18 cellular contexts compared by ENCODE assay signal in genomic region chr1:214727274-214727673, GRCh38.
DNase-seq lines count a peak whose midpoint lies in the region; ATAC-seq, FAIRE-seq and TF ChIP-seq lines count a peak whose summit lies in the region.
"Had no signal": no experiment of that assay in that cellular context is flagged by ENCODE, and none has a peak within 500 bp of the region (broad histone marks: within the 10 kb centered on the region; RNA-seq: fewer than 3 reads in every experiment).

No MANE protein-coding gene starts in this region.

- ATAC-seq in A549, result peak in 1 of 2 experiments; percentile 54; a peak in 3 of 6 replicates
- peak; percentile 70 for ATAC-seq in GM23338
- ATAC-seq in HG03108 (IDR thresholded peaks at IDR 0.05; ENCODE audit: unreplicated experiment), result no peak
- ATAC-seq: Right ventricle myocardium inferior had no signal

- H3K4me2 ChIP-seq in A549 (peak overlapping the region; percentile 52), GM23338 (0 out of 2 replicates have a peak overlapping the region, but pooled peaks have one; percentile 43)

- H3K9ac ChIP-seq in NT2/D1 (ENCODE audit: insufficient read length, low read depth), result no peak overlapping the region

- H3K27ac ChIP-seq in A549 (peak overlapping the region in 1 of 2 experiments; percentile 41; a peak in 1 of 6 replicates), GM23338 (ENCODE audit: low read depth) (no peak overlapping the region)
- H3K27ac ChIP-seq: SK-N-MC had no signal

- TF ChIP-seq RAD21 in A549 (conservative IDR thresholded peaks at IDR 0.05 in 1 of 2, IDR thresholded peaks at IDR 0.05 in 1 of 2), result no peak

- 0 out of 3 replicates have a peak, but pooled peaks cover 3% of the 10 kb centered on the region for H3K4me1 ChIP-seq in A549
- peaks cover 11% of the 10 kb centered on the region; the same call in 1 of the 2 replicates for H3K4me1 ChIP-seq in GM23338 (ENCODE audit: insufficient read depth)
- H3K4me1 ChIP-seq in NT2/D1 (ENCODE audit: insufficient read depth, insufficient read length), result no peaks in the 10 kb centered on the region
- H3K4me1 ChIP-seq: HAP-1 had no signal

- H3K9me3 ChIP-seq in A549 (peaks cover 6% of the 10 kb centered on the region; the same call in 1 of the 3 replicates), NT2/D1 (ENCODE audit: insufficient read depth, low read length) (no peaks in the 10 kb centered on the region)
- H3K9me3 ChIP-seq: HAP-1 had no signal

- POLR2A ChIA-PET in A549 (lab: Yijun Ruan, JAX), result no interaction called here

- no peak overlapping the region for H3K4me3 Mint-ChIP-seq in GM23338
- H3K4me3 Mint-ChIP-seq: CD4-positive, CD25-positive, alpha-beta regulatory T cell had no signal

- peaks cover 1% of the 10 kb centered on the region for H3K27me3 Mint-ChIP-seq in GM23338 (ENCODE audit: insufficient read depth, low read depth, poor library complexity)
- H3K27me3 Mint-ChIP-seq: CD4-positive, CD25-positive, alpha-beta regulatory T cell had no signal

- no peak overlapping the region for H3K4me3 ChIP-seq in A549
- H3K4me3 ChIP-seq in GM23338, result no peak overlapping the region
- no peak overlapping the region for H3K4me3 ChIP-seq in NT2/D1 (ENCODE audit: insufficient read length, low read depth)
- H3K4me3 ChIP-seq: HAP-1, MG63, SK-N-MC had no signal

- no peaks in the 10 kb centered on the region for H3K79me2 ChIP-seq in GM23338 (replicated peaks; ENCODE audit: insufficient read depth)

- TF ChIP-seq EP300 in A549 (IDR thresholded peaks at IDR 0.05), result no peak

- peaks cover 7% of the 10 kb centered on the region for H3K4me1 Mint-ChIP-seq in GM23338
- H3K4me1 Mint-ChIP-seq: CD4-positive, CD25-positive, alpha-beta regulatory T cell had no signal

- peaks cover 7% of the 10 kb centered on the region; the same call in 2 of the 3 replicates for H3K9me3 Mint-ChIP-seq in GM23338

- TF ChIP-seq POLR2A in A549 (IDR thresholded peaks at IDR 0.05; ENCODE audit: low read length), result no peak

- peak overlapping the region; percentile 94 for H2AFZ ChIP-seq in GM23338

- no peak for TF ChIP-seq CTCF in A549 (IDR thresholded peaks at IDR 0.05)
- no peak for TF ChIP-seq CTCF in GM23338 (conservative IDR thresholded peaks at IDR 0.05; ENCODE audit: low read depth in 2 of 2)

- H3K27me3 ChIP-seq in GM23338 (ENCODE audit: insufficient read depth), result no peaks in the 10 kb centered on the region
- no peaks in the 10 kb centered on the region for H3K27me3 ChIP-seq in NT2/D1 (ENCODE audit: insufficient read depth, insufficient read length)
- H3K27me3 ChIP-seq: MG63 had no signal

- DNase-seq in A549 (ENCODE audit: low read depth in 1 of 2, low spot score in 1 of 2), result peak in 1 of 2 experiments; percentile 16
- DNase-seq in GM23338 (ENCODE audit: low spot score), result peak; percentile 68
- DNase-seq in NT2/D1 (ENCODE audit: low read depth, low spot score), result peak; percentile 75
- peak; percentile 26 for DNase-seq in iPS-NIHi11 (ENCODE audit: low spot score)
- DNase-seq in AG20443 (ENCODE audit: low spot score), result no peak
- no peak for DNase-seq in MV-4-11 (lab: John Stamatoyannopoulos, UW)
- DNase-seq in superior temporal gyrus (ENCODE audit: extremely low spot score), result no peak
- DNase-seq: CD4-positive, CD25-positive, alpha-beta regulatory T cell; KG1; MG63; NCI-H1105; NCI-H1930; NCI-H524 had no signal

- FAIRE-seq in A549 (lab: Jason Lieb, UNC), result no peak
- FAIRE-seq: HTR-8/SVneo had no signal

- no peaks in the 10 kb centered on the region for H4K20me1 ChIP-seq in GM23338 (replicated peaks; ENCODE audit: insufficient read depth)

- 1% methylated on average over 7 of the region's 7 CpGs for WGBS in A549 (ENCODE audit: missing lambda C conversion rate)

- no peaks in the 10 kb centered on the region for H3K36me3 Mint-ChIP-seq in GM23338 (ENCODE audit: low read depth)
- H3K36me3 Mint-ChIP-seq: CD4-positive, CD25-positive, alpha-beta regulatory T cell had no signal

- no peak overlapping the region for H3K27ac Mint-ChIP-seq in GM23338
- H3K27ac Mint-ChIP-seq: CD4-positive, CD25-positive, alpha-beta regulatory T cell had no signal

- H3K36me3 ChIP-seq in GM23338 (ENCODE audit: insufficient read depth) (no peaks in the 10 kb centered on the region), NT2/D1 (ENCODE audit: insufficient read depth, insufficient read length, low read length) (no peaks in the 10 kb centered on the region)
- H3K36me3 ChIP-seq: HAP-1, MG63 had no signal

- H3K9me2 ChIP-seq in GM23338 (ENCODE audit: insufficient read depth), result no peaks in the 10 kb centered on the region; the same call in 1 of the 2 replicates

- CTCF ChIA-PET in A549 (lab: Yijun Ruan, JAX), result interaction anchor here (1.3 kb wide), 1 partner anchor 466 kb away, joined by 3 read pairs; no protein-coding TSS in a partner anchor

- no peaks in the 10 kb centered on the region for H3F3A ChIP-seq in GM23338 (replicated peaks; ENCODE audit: low read depth)

TF ChIP-seq in A549, 52 proteins besides CTCF, POLR2A, EP300 and RAD21:
- no peak for TF ChIP-seq HOXB13 (CRISPR knock-in tag; IDR thresholded peaks at IDR 0.05; ENCODE audit: low read depth)
- TF ChIP-seq, protein P1, sequence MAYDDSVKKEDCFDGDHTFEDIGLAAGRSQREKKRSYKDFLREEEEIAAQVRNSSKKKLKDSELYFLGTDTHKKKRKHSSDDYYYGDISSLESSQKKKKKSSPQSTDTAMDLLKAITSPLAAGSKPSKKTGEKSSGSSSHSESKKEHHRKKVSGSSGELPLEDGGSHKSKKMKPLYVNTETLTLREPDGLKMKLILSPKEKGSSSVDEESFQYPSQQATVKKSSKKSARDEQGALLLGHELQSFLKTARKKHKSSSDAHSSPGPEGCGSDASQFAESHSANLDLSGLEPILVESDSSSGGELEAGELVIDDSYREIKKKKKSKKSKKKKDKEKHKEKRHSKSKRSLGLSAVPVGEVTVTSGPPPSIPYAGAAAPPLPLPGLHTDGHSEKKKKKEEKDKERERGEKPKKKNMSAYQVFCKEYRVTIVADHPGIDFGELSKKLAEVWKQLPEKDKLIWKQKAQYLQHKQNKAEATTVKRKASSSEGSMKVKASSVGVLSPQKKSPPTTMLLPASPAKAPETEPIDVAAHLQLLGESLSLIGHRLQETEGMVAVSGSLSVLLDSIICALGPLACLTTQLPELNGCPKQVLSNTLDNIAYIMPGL (CRISPR knock-in tag; IDR thresholded peaks at IDR 0.05; ENCODE audit: borderline replicate concordance), result no peak
- no peak for TF ChIP-seq KDM1A (IDR thresholded peaks at IDR 0.05; ENCODE audit: low read depth)
- TF ChIP-seq TFCP2L1 (CRISPR knock-in tag; IDR thresholded peaks at IDR 0.05), result no peak
- no peak for TF ChIP-seq NFE2L2 (conservative IDR thresholded peaks at IDR 0.05; ENCODE audit: low read length)
- TF ChIP-seq JUNB (IDR thresholded peaks at IDR 0.05), result no peak
- no peak for TF ChIP-seq FOXS1 (CRISPR knock-in tag; IDR thresholded peaks at IDR 0.05)
- no peak for TF ChIP-seq CHD2 (IDR thresholded peaks at IDR 0.05; ENCODE audit: low read length, partially characterized antibody)
- no peak for TF ChIP-seq NPAS2 (CRISPR knock-in tag; IDR thresholded peaks at IDR 0.05; ENCODE audit: borderline replicate concordance)
- TF ChIP-seq, protein P2, sequence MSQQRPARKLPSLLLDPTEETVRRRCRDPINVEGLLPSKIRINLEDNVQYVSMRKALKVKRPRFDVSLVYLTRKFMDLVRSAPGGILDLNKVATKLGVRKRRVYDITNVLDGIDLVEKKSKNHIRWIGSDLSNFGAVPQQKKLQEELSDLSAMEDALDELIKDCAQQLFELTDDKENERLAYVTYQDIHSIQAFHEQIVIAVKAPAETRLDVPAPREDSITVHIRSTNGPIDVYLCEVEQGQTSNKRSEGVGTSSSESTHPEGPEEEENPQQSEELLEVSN (IDR thresholded peaks at IDR 0.05; ENCODE audit: borderline replicate concordance, low read depth), result no peak
- no peak for TF ChIP-seq NR3C1 (IDR thresholded peaks at IDR 0.05)
- no peak for TF ChIP-seq SMC3 (IDR thresholded peaks at IDR 0.05)
- no peak for TF ChIP-seq MAZ (IDR thresholded peaks at IDR 0.05; ENCODE audit: borderline replicate concordance, low read depth, low read length)

TF ChIP-seq in GM23338, 12 proteins besides CTCF, POLR2A, EP300 and RAD21:
- no peak for TF ChIP-seq REST (IDR thresholded peaks at IDR 0.05; ENCODE audit: unreplicated experiment)
- TF ChIP-seq STAT1 (IDR thresholded peaks at IDR 0.05; ENCODE audit: unreplicated experiment), result no peak
- no peak for TF ChIP-seq ETS1 (IDR thresholded peaks at IDR 0.05)

Comparison
In these comparisons a context has a peak if more than half of its experiments do, and no peak if none do; other contexts are left out.
1. DNase-seq: peak in GM23338 (single experiment), NT2/D1 (single experiment) and iPS-NIHi11 (single experiment); none in AG20443 (single experiment), MV-4-11 (single experiment) and superior temporal gyrus (single experiment).